In the genomic region with DNA sequence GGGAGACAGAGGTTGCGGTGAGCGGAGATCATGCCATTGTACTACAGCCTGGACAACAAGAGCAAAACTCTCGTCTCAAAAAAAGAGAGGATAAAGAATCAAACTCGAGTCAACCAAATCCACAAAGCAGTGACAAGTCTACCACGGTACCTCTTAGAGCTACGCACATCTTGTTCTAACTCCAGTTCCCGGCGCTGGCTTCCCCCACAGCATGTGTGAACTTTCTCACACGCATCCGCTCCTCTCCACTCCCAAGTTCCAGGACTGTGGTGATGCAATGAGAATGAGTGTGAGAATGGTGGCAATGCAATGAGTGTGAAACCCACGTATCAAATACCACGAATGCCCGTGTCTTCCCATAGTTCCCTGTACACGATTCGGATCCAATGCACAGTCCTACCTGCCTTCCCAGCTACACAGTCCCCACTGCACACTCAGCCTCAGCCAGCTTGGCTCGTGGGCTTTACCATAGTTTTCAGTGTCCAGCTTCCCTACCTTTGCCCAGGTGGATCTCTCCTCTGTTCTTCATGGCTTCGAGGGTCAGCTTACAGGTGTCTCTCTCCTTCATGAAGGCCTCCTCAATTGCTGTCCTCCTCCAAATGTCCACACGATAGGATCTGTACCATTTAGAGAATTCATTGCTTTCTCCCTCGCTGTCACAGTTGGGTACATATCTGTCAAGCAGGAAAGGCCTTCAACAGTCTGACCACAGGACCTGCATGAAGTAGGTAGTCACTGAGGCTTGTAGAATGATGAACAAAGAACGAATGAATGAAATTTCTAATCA, we compare ENCODE assay signal across 23 cellular contexts.
"Had no signal": no experiment of that assay in that cellular context is flagged by ENCODE, and none has a peak within 500 bp of the region (broad histone marks: within the 10 kb centered on the region; RNA-seq: fewer than 3 reads in every experiment).

No MANE protein-coding gene starts in this region.

- H3K36me3 Mint-ChIP-seq: T-cell had no signal

- ATAC-seq: activated T-cell treated with anti-CD3 and anti-CD28 coated beads, Interleukin-2, amount 50 U/mL, for 4 hours; activated T-helper 17 cell treated with anti-CD3 and anti-CD28 coated beads, Interleukin-2, amount 50 U/mL, for 72 hours; PC-3; T-cell had no signal

- H3K27ac Mint-ChIP-seq: activated CD4-positive, alpha-beta memory T cell treated with anti-CD3 and anti-CD28 coated beads for 36 hours; activated CD4-positive, alpha-beta T cell treated with anti-CD3 and anti-CD28 coated beads, Interleukin-2, amount 10 ng/mL, durations not matched to agents 7 days and 5 days; activated naive CD4-positive, alpha-beta T cell treated with anti-CD3 and anti-CD28 coated beads, Interleukin-2, amount 10 ng/mL, durations not matched to agents 7 days and 5 days; activated naive CD8-positive, alpha-beta T cell treated with anti-CD3 and anti-CD28 coated beads, Interleukin-2, amount 10 ng/mL, durations not matched to agents 7 days and 5 days; activated T-helper 17 cell treated with anti-CD3 and anti-CD28 coated beads, Interleukin-2, amount 50 U/mL, for 72 hours; T-cell had no signal

- DNase-seq: activated CD4-positive, alpha-beta memory T cell treated with anti-CD3 and anti-CD28 coated beads for 36 hours; activated CD4-positive, alpha-beta T cell treated with anti-CD3 and anti-CD28 coated beads for 1 hour; activated CD4-positive, alpha-beta T cell treated with anti-CD3 and anti-CD28 coated beads, Interleukin-2, amount 10 ng/mL, durations not matched to agents 7 days and 5 days; activated CD8-positive, alpha-beta memory T cell treated with anti-CD3 and anti-CD28 coated beads for 24 hours; activated gamma-delta T cell; activated naive CD4-positive, alpha-beta T cell treated with anti-CD3 and anti-CD28 coated beads, Interleukin-2, amount 10 ng/mL, durations not matched to agents 7 days and 5 days; activated naive CD8-positive, alpha-beta T cell treated with anti-CD3 and anti-CD28 coated beads, Interleukin-2, amount 10 ng/mL, durations not matched to agents 7 days and 5 days; activated T-cell treated with anti-CD3 and anti-CD28 coated beads, Interleukin-2, amount 50 U/mL, for 4 hours; adrenal gland; anterior cingulate cortex; Karpas-422; MM.1S; NCI-H1105; NCI-H1436; NCI-H1694 treated with DMSO at 0.1 percent for 48 hours; NCI-H2029 treated with DMSO at 0.1 percent for 48 hours; NCI-H446; NCI-H524; PC-3; SHP77 treated with DMSO at 0.1 percent for 48 hours; T-cell had no signal

- H3K36me3 ChIP-seq: adrenal gland had no signal

- H3K9me3 ChIP-seq: adrenal gland had no signal

- H3K27me3 Mint-ChIP-seq: activated CD4-positive, alpha-beta memory T cell treated with anti-CD3 and anti-CD28 coated beads for 36 hours; activated CD4-positive, alpha-beta T cell treated with anti-CD3 and anti-CD28 coated beads, Interleukin-2, amount 10 ng/mL, durations not matched to agents 7 days and 5 days; activated naive CD4-positive, alpha-beta T cell treated with anti-CD3 and anti-CD28 coated beads, Interleukin-2, amount 10 ng/mL, durations not matched to agents 7 days and 5 days; activated naive CD8-positive, alpha-beta T cell treated with anti-CD3 and anti-CD28 coated beads, Interleukin-2, amount 10 ng/mL, durations not matched to agents 7 days and 5 days; activated T-helper 17 cell treated with anti-CD3 and anti-CD28 coated beads, Interleukin-2, amount 50 U/mL, for 72 hours; T-cell had no signal

- H3K4me3 Mint-ChIP-seq: activated CD4-positive, alpha-beta memory T cell treated with anti-CD3 and anti-CD28 coated beads for 36 hours; activated CD4-positive, alpha-beta T cell treated with anti-CD3 and anti-CD28 coated beads, Interleukin-2, amount 10 ng/mL, durations not matched to agents 7 days and 5 days; activated naive CD4-positive, alpha-beta T cell treated with anti-CD3 and anti-CD28 coated beads, Interleukin-2, amount 10 ng/mL, durations not matched to agents 7 days and 5 days; activated naive CD8-positive, alpha-beta T cell treated with anti-CD3 and anti-CD28 coated beads, Interleukin-2, amount 10 ng/mL, durations not matched to agents 7 days and 5 days; activated T-cell treated with anti-CD3 and anti-CD28 coated beads, Interleukin-2, amount 50 U/mL, for 4 hours; activated T-helper 17 cell treated with anti-CD3 and anti-CD28 coated beads, Interleukin-2, amount 50 U/mL, for 72 hours; T-cell had no signal

- H3K9me3 Mint-ChIP-seq: T-cell had no signal

- H3K4me3 ChIP-seq: adrenal gland had no signal

- FAIRE-seq: RCC 7860 had no signal

- H3K27me3 ChIP-seq: adrenal gland had no signal

- H3K27ac ChIP-seq: adrenal gland had no signal
